Comparison of ENCODE assay signal across 24 cellular contexts in genomic region chr3:55894605-55895004, GRCh38.
"Had no signal": no experiment of that assay in that cellular context is flagged by ENCODE, and none has a peak within 500 bp of the region (broad histone marks: within the 10 kb centered on the region; RNA-seq: fewer than 3 reads in every experiment).

No MANE protein-coding gene starts in this region.

- H3K27me3 ChIP-seq: neural progenitor cell, right lobe of liver, thyroid gland had no signal

- H3K36me3 ChIP-seq: neural progenitor cell, right lobe of liver, thyroid gland, WERI-Rb-1 had no signal

- H3K9ac ChIP-seq: neural progenitor cell had no signal

- H3K4me1 ChIP-seq: right lobe of liver, thyroid gland had no signal

- DNase-seq: activated CD4-positive, alpha-beta T cell treated with anti-CD3 and anti-CD28 coated beads for 1 hour; activated CD4-positive, alpha-beta T cell treated with anti-CD3 and anti-CD28 coated beads, Interleukin-2, amount 50 U/mL, for 1 hour; activated CD8-positive, alpha-beta T cell treated with anti-CD3 and anti-CD28 coated beads, Interleukin-2, amount 10 ng/mL, durations not matched to agents 7 days and 5 days; activated T-cell treated with anti-CD3 and anti-CD28 coated beads, Interleukin-2, amount 50 U/mL, for 1 hour; aorta; caudate nucleus; effector CD4-positive, alpha-beta T cell; erythroblast; foreskin melanocyte; naive thymus-derived CD4-positive, alpha-beta T cell; posterior cingulate gyrus; right lobe of liver; stimulated activated CD4-positive, alpha-beta T cell treated with anti-CD3 and anti-CD28 coated beads, Interleukin-1b, Interleukin-23, amount 100 ng/mL, for 48 hours; substantia nigra; thyroid gland; WERI-Rb-1 had no signal

- H3K9me3 ChIP-seq: right lobe of liver, thyroid gland had no signal

- H3K4me2 ChIP-seq: neural progenitor cell had no signal

- H3K4me3 ChIP-seq: neural progenitor cell, right lobe of liver, skin epidermis, thyroid gland had no signal

- H2AFZ ChIP-seq: neural progenitor cell had no signal

- FAIRE-seq: endometrium, TTC549, urothelium cell line had no signal

- H3K27ac ChIP-seq: neural progenitor cell, right lobe of liver, skin epidermis, thyroid gland, WERI-Rb-1 had no signal

- ATAC-seq: activated CD8-positive, alpha-beta T cell treated with anti-CD3 and anti-CD28 coated beads, Interleukin-2, amount 10 ng/mL, durations not matched to agents 7 days and 5 days; activated naive CD4-positive, alpha-beta T cell treated with anti-CD3 and anti-CD28 coated beads, Interleukin-2, amount 50 U/mL, for 72 hours; activated T-helper 17 cell treated with anti-CD3 and anti-CD28 coated beads, Interleukin-2, amount 50 U/mL, for 72 hours; left lobe of liver; naive thymus-derived CD4-positive, alpha-beta T cell; right lobe of liver had no signal
